9 cellular contexts compared by ENCODE assay signal in the genomic region with DNA sequence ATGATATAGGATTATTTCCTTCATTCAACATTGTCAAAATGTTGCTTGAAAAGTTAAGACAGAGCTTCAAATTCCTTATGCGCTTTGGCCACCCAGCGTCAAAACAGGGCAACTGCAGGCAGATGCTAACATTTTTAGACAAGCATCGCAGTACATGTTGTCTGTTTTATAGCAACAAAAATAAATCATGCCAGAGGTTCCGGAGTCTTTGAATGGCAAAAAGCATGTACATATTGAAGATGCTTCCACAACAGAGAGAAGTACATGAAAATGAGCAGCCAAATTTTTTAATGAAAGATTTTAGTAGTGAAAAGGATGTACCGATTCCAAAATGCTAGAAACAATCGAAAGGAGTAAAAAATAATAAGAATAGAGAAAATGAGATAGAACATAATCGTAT. TPM values are rescaled to one million over a fixed set of nuclear protein-coding genes. Genes with fewer than 3 reads are reported as not detected.
DNase-seq lines count a peak whose midpoint lies in the region; ATAC-seq and TF ChIP-seq lines count a peak whose summit lies in the region.
"Had no signal": no experiment of that assay in that cellular context is flagged by ENCODE, and none has a peak within 500 bp of the region (broad histone marks: within the 10 kb centered on the region; RNA-seq: fewer than 3 reads in every experiment).

No MANE protein-coding gene starts in this region.

- POLR2A ChIA-PET in WTC11 (lab: Charles Lee), result no interaction called here

- no peak overlapping the region for H3K27ac Mint-ChIP-seq in WTC11

- H3K9ac ChIP-seq in KMS-11, result no peak overlapping the region
- H3K9ac ChIP-seq: BLaER1 had no signal

- no peaks in the 10 kb centered on the region for H3K27me3 ChIP-seq in KMS-11 (ENCODE audit: insufficient read depth, low read depth)
- H3K27me3 ChIP-seq: BLaER1 had no signal

- DNase-seq in DMS 273 (lab: John Stamatoyannopoulos, UW; ENCODE audit: unreplicated experiment), result peak; percentile 64
- DNase-seq in DMS 273 treated with DMSO at 0.1 percent for 48 hours (lab: John Stamatoyannopoulos, UW), result no peak
- DNase-seq in WTC11 (ENCODE audit: low spot score), result peak; percentile 40
- no peak for DNase-seq in epithelial cell of proximal tubule (ENCODE audit: low read depth)
- no peak for DNase-seq in omental fat pad (ENCODE audit: low spot score)

- H3K27me3 Mint-ChIP-seq in WTC11 (ENCODE audit: low read depth), result no peaks in the 10 kb centered on the region; the same call in 1 of the 2 replicates

- H3K36me3 ChIP-seq in KMS-11 (ENCODE audit: insufficient read depth), result no peaks in the 10 kb centered on the region
- H3K36me3 ChIP-seq: BLaER1 had no signal

- no peaks in the 10 kb centered on the region for H3K79me2 ChIP-seq in KMS-11 (ENCODE audit: insufficient read depth, low read depth)

- ATAC-seq in GM21390 (IDR thresholded peaks at IDR 0.05; ENCODE audit: unreplicated experiment) (peak; percentile 71), WTC11 (peak; percentile 62; the same call in 1 of the 2 replicates), omental fat pad (ENCODE audit: low FRiP score) (peak; percentile 51), HG02571 (IDR thresholded peaks at IDR 0.05; ENCODE audit: unreplicated experiment) (no peak)

- TF ChIP-seq CTCF in KMS-11 (conservative IDR thresholded peaks at IDR 0.05; ENCODE audit: low read depth, low read length), result peak; percentile 85
- peak; percentile 76 for TF ChIP-seq CTCF in WTC11 (IDR thresholded peaks at IDR 0.05)
- TF ChIP-seq CTCF in epithelial cell of proximal tubule (conservative IDR thresholded peaks at IDR 0.05; ENCODE audit: low read depth, low read length), result peak; percentile 91
- TF ChIP-seq CTCF in omental fat pad (IDR thresholded peaks at IDR 0.05), result no peak

- CTCF ChIA-PET in WTC11 (lab: Charles Lee), result interaction anchor here (0.6 to 1.6 kb wide), 18 partner anchors 8 to 363 kb away, joined by 3 to 8 read pairs (median 4); a partner anchor contains a TSS

- H3K4me1 Mint-ChIP-seq in WTC11, result peaks cover 3% of the 10 kb centered on the region

- no peaks in the 10 kb centered on the region for H3K36me3 Mint-ChIP-seq in WTC11

- no peak overlapping the region for H3K4me3 Mint-ChIP-seq in WTC11

- H2AFZ ChIP-seq in KMS-11 (ENCODE audit: low read depth), result no peak overlapping the region

- H3K27ac ChIP-seq in KMS-11, result no peak overlapping the region
- H3K27ac ChIP-seq: BLaER1 had no signal

- H3K4me2 ChIP-seq in KMS-11, result no peak overlapping the region
- H3K4me2 ChIP-seq: BLaER1 had no signal

- H3K4me3 ChIP-seq in KMS-11 (IDR thresholded peaks at IDR 0.05; ENCODE audit: insufficient read depth, low read depth, low read length) (no peak overlapping the region), epithelial cell of proximal tubule (ENCODE audit: low read depth, low read length) (no peak overlapping the region)
- H3K4me3 ChIP-seq: BLaER1 had no signal

- no peaks in the 10 kb centered on the region for H3K4me1 ChIP-seq in KMS-11 (ENCODE audit: low read depth, poor library complexity, severe bottlenecking)
- H3K4me1 ChIP-seq: BLaER1 had no signal

- H4K20me1 ChIP-seq in KMS-11 (ENCODE audit: insufficient read depth), result no peaks in the 10 kb centered on the region
- H4K20me1 ChIP-seq: BLaER1 had no signal

- H3K9me3 Mint-ChIP-seq in WTC11, result peaks cover 6% of the 10 kb centered on the region; the same call in 1 of the 2 replicates

TF ChIP-seq in WTC11, 78 proteins besides CTCF, POLR2A, EP300 and RAD21:
- no peak for TF ChIP-seq FOXK1 (CRISPR knock-in tag; IDR thresholded peaks at IDR 0.05)
TF ChIP-seq in WTC11: peak in this region for 0.

RNA-seq across cellular contexts. Expression of a gene that starts 49.8 kb away (rescaled TPM):
- total RNA-seq in WTC11 (2021), result 25.4 to 37.2 TPM (median 27.8 TPM) in 3 replicates
- total RNA-seq in epithelial cell of proximal tubule, result 27.6 and 30.6 TPM in 2 replicates
- total RNA-seq in omental fat pad, result 100 to 1,000 TPM in 2 of 4 donors, 10 to 100 TPM in 2; 80.4 to 159 (median 111) TPM

Comparison
In these comparisons a context has a peak if more than half of its experiments do, and no peak if none do; other contexts are left out.
1. DNase-seq: peak in DMS 273 (single experiment) and WTC11 (single experiment); none in DMS 273 treated with DMSO at 0.1 percent for 48 hours (single experiment), epithelial cell of proximal tubule (single experiment) and omental fat pad (single experiment).
2. CTCF ChIP-seq: peak in KMS-11 (single experiment), WTC11 (single experiment) and epithelial cell of proximal tubule (single experiment); none in omental fat pad (0 of 3).